ENCODE assay signal across 1 cellular context in genomic region chr16:10314811-10315210, GRCh38.
TF ChIP-seq lines count a peak whose summit lies in the region.

No MANE protein-coding gene starts in this region.

TF ChIP-seq in liver, 16 proteins besides CTCF, POLR2A, EP300 and RAD21 (continued from another document):
- TF ChIP-seq ZBTB33 (IDR thresholded peaks at IDR 0.05) = no peak
